10 cellular contexts compared by ENCODE assay signal in the genomic region with DNA sequence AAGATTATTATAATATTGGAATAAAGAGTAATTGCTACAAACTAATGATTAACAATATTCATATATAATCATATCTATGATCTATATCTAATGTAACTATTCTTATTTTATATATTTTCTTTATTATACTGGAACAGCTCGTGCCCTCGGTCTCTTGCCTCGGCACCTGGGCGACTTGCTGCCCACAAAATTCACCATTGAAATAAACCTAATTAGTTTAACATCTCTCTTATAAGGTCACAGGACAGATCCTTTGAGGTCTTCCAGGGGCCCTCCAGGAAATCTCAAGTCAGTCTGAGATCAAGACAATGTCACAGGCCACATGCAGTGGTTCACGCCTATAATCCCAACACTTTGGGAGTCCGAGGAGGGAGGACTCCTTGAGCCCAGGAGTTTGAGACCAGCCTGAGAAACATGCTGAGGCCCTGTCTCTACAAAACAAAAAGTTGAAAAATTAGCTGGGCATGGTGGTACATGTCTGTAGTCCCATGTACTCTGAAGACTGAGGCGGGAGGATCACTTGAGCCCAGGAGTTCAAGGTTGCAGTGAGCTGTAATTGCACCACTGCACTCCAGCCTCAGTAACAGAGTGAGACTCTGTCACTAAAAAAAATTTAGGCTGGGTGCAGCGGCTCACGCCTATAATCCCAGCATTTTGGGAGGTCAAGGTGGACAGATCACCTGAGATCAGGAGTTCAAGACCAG. TPM values are rescaled to one million over a fixed set of nuclear protein-coding genes. Genes with fewer than 3 reads are reported as not detected.
A peak's percentile ranks its signal among the peaks of the same experiment; 100 is the strongest.
DNase-seq lines count a peak whose midpoint lies in the region; ATAC-seq and TF ChIP-seq lines count a peak whose summit lies in the region.
"Had no signal": no experiment of that assay in that cellular context is flagged by ENCODE, and none has a peak within 500 bp of the region (broad histone marks: within the 10 kb centered on the region; RNA-seq: fewer than 3 reads in every experiment).

No MANE protein-coding gene starts in this region.

- H3K79me2 ChIP-seq in mesendoderm (ENCODE audit: control insufficient read depth, insufficient read depth, low read length), result no peaks in the 10 kb centered on the region

- H4K8ac ChIP-seq in mesendoderm (ENCODE audit: low read depth, low read length), result no peak overlapping the region

- H3K79me1 ChIP-seq in mesendoderm (ENCODE audit: low read length), result no peaks in the 10 kb centered on the region

- no peak overlapping the region for H3K4me2 ChIP-seq in mesendoderm (ENCODE audit: low read length)

- no peak overlapping the region for H3K23ac ChIP-seq in mesendoderm (ENCODE audit: low read length)

- H3K4me3 ChIP-seq in heart left ventricle, result peak overlapping the region in 2 of 12 donors; percentile 33 to 37
- H3K4me3 ChIP-seq in ascending aorta, result no peak overlapping the region
- H3K4me3 ChIP-seq in mucosa of descending colon, result no peak overlapping the region
- H3K4me3 ChIP-seq in transverse colon, result no peak overlapping the region
- H3K4me3 ChIP-seq in mesendoderm (ENCODE audit: low read length), result no peak overlapping the region

- no peak for ATAC-seq in heart left ventricle
- ATAC-seq in Right ventricle myocardium inferior, result no peak
- ATAC-seq in mucosa of descending colon, result no peak
- no peak for ATAC-seq in GM21390 (IDR thresholded peaks at IDR 0.05; ENCODE audit: unreplicated experiment)

- intact Hi-C loops in heart left ventricle (cut with DNase I) (no loop called here), Right ventricle myocardium inferior (cut with DNase I) (no loop called here), ascending aorta (cut with DNase I) (loop anchor here (2.0 kb wide), 1 partner anchor 37 kb away; no protein-coding TSS in a partner anchor), mucosa of descending colon (cut with DNase I, micrococcal nuclease) (no loop called here), transverse colon (cut with DNase I; ENCODE audit: low total_unique reads) (no loop called here)

- WGBS in heart left ventricle, 4 donors, result 76 to 87% (median 83%) methylated on average over 9 of the region's 9 CpGs
- WGBS in transverse colon (ENCODE audit: low coverage in 1 of 2), 2 donors, result 71 to 73% methylated on average over 4 to 9 of the region's 9 CpGs
- WGBS in mesendoderm (ENCODE audit: extremely low coverage, insufficient coverage, low lambda C conversion rate), result no CpG with 5 or more reads among the region's 9 CpGs

- in situ Hi-C loops in transverse colon (cut with MboI; ENCODE audit: low pct_ligation_motif_present in 1 of 4, low pct_unique_long_range_greater_than_20kb in 1 of 4, low sequenced_read_pairs in 3 of 4), result no loop called here

- no peak overlapping the region for H3K56ac ChIP-seq in mesendoderm (ENCODE audit: low read length)

- TF ChIP-seq CTCF in heart left ventricle (IDR thresholded peaks at IDR 0.05) (peak in 3 of 12 donors; percentile 5 to 27 (median 13)), ascending aorta (IDR thresholded peaks at IDR 0.05) (no peak), mucosa of descending colon (IDR thresholded peaks at IDR 0.05) (no peak), transverse colon (IDR thresholded peaks at IDR 0.05) (no peak)

- H3K27ac ChIP-seq in heart left ventricle (peak overlapping the region in 10 of 12 donors; percentile 21 to 94 (median 84)), ascending aorta (peak overlapping the region; percentile 96 to 98), transverse colon (peak overlapping the region; percentile 3 to 79 (median 47)), mesendoderm (ENCODE audit: low read depth, low read length) (no peak overlapping the region)
- H3K27ac ChIP-seq: epithelial cell of prostate had no signal

- H2BK120ac ChIP-seq in mesendoderm (ENCODE audit: low read depth, low read length), result no peak overlapping the region

- H3K4me1 ChIP-seq in heart left ventricle (peaks cover 4 to 72% (median 48%) of the 10 kb centered on the region in 12 donors), ascending aorta (peaks cover 18 to 43% of the 10 kb centered on the region in 2 donors), mucosa of descending colon (ENCODE audit: low read depth) (peaks cover 11% of the 10 kb centered on the region), transverse colon (peaks cover 18 to 38% (median 28%) of the 10 kb centered on the region in 4 donors), mesendoderm (ENCODE audit: control insufficient read depth, low read depth, low read length) (no peaks in the 10 kb centered on the region)

- no peak overlapping the region for H2BK15ac ChIP-seq in mesendoderm (replicated peaks; ENCODE audit: low read depth)

- no peak overlapping the region for H2AK5ac ChIP-seq in mesendoderm (ENCODE audit: low read length)

- no peak overlapping the region for H2BK5ac ChIP-seq in mesendoderm (ENCODE audit: low read length)

- H4K5ac ChIP-seq in mesendoderm (ENCODE audit: low read length), result no peak overlapping the region

- TF ChIP-seq POLR2A in heart left ventricle (IDR thresholded peaks at IDR 0.05) (no peak), transverse colon (IDR thresholded peaks at IDR 0.05) (no peak)

- H3K9me3 ChIP-seq in heart left ventricle, result no peaks in the 10 kb centered on the region
- H3K9me3 ChIP-seq in ascending aorta, result no peaks in the 10 kb centered on the region
- H3K9me3 ChIP-seq in mucosa of descending colon, result no peaks in the 10 kb centered on the region
- H3K9me3 ChIP-seq in transverse colon, result no peaks in the 10 kb centered on the region

- no peak overlapping the region for H3K18ac ChIP-seq in mesendoderm (ENCODE audit: low read length)

- no peaks in the 10 kb centered on the region for H3K27me3 ChIP-seq in heart left ventricle
- H3K27me3 ChIP-seq in ascending aorta, result no peaks in the 10 kb centered on the region
- H3K27me3 ChIP-seq in transverse colon, result no peaks in the 10 kb centered on the region
- H3K27me3 ChIP-seq in mesendoderm (ENCODE audit: insufficient read depth, low read length, poor library complexity), result no peaks in the 10 kb centered on the region

- no peak overlapping the region for H3K9ac ChIP-seq in mesendoderm (ENCODE audit: low read length)

- no peak for DNase-seq in heart left ventricle
- no peak for DNase-seq in Right ventricle myocardium inferior (ENCODE audit: missing footprints)
- DNase-seq in ascending aorta (ENCODE audit: low spot score in 2 of 2), result no peak
- DNase-seq in mucosa of descending colon, result peak in 2 of 3 donors; percentile 3 to 17
- no peak for DNase-seq in transverse colon
- DNase-seq in mesendoderm, result no peak
- no peak for DNase-seq in NCI-H82 (lab: John Stamatoyannopoulos, UW)
- DNase-seq: NCI-H1048 had no signal

- H3K4ac ChIP-seq in mesendoderm (ENCODE audit: low read depth, low read length), result no peak overlapping the region

- peaks cover 0 to 15% (median 3%) of the 10 kb centered on the region in 9 donors for H3K36me3 ChIP-seq in heart left ventricle
- no peaks in the 10 kb centered on the region for H3K36me3 ChIP-seq in ascending aorta
- H3K36me3 ChIP-seq in mucosa of descending colon (ENCODE audit: low read depth), result no peaks in the 10 kb centered on the region
- H3K36me3 ChIP-seq in transverse colon, result no peaks in the 10 kb centered on the region
- H3K36me3 ChIP-seq in mesendoderm (ENCODE audit: control insufficient read depth, insufficient read depth, low read length), result no peaks in the 10 kb centered on the region

- TF ChIP-seq EP300 in transverse colon (IDR thresholded peaks at IDR 0.05; ENCODE audit: low read depth), result no peak

RNA-seq across cellular contexts. Expression of a gene that starts 6.6 kb away (rescaled TPM):
- 10 to 100 TPM; 23.5 to 42.5 (median 33.5) TPM for total RNA-seq in heart left ventricle
- polyA plus RNA-seq in heart left ventricle, result 10 to 100 TPM; 23.4 to 60.2 TPM
- 40.9 TPM for total RNA-seq in Right ventricle myocardium inferior
- total RNA-seq in ascending aorta, result 46.0 TPM
- total RNA-seq in mucosa of descending colon, result 10 to 100 TPM; 20.9 to 23.6 (median 22.6) TPM
- 10 to 100 TPM; 12.1 to 28.9 (median 21.6) TPM for total RNA-seq in transverse colon
- polyA plus RNA-seq in mesendoderm (2013, experiment 1 of 2), result 20.1 TPM
- 22.6 TPM for polyA plus RNA-seq in mesendoderm (2013, experiment 2 of 2)

RNA-seq across cellular contexts. Expression of a gene that starts 6.6 kb away (rescaled TPM):
- 100 to 1,000 TPM in 8 of 9 donors, 10 to 100 TPM in 1; 69.7 to 195 (median 119) TPM for total RNA-seq in heart left ventricle
- 100 to 1,000 TPM in 1 of 2 donors, 10 to 100 TPM in 1; 84.7 to 249 TPM for polyA plus RNA-seq in heart left ventricle
- 104 TPM for total RNA-seq in Right ventricle myocardium inferior
- total RNA-seq in ascending aorta, result 150 TPM
- total RNA-seq in mucosa of descending colon, result 10 to 100 TPM; 61.2 to 88.7 (median 70.7) TPM
- 100 to 1,000 TPM in 1 of 4 donors, 10 to 100 TPM in 3; 58.5 to 103 (median 85.3) TPM for total RNA-seq in transverse colon
- 11.0 TPM for polyA plus RNA-seq in mesendoderm (2013, experiment 1 of 2)
- 10.7 TPM for polyA plus RNA-seq in mesendoderm (2013, experiment 2 of 2)

Comparison
In these comparisons a context has a peak if more than half of its experiments do, and no peak if none do; other contexts are left out.
1. DNase-seq: peak in mucosa of descending colon (2 of 3); none in heart left ventricle (0 of 5), Right ventricle myocardium inferior (single experiment), ascending aorta (0 of 2), transverse colon (single experiment), mesendoderm (single experiment) and NCI-H82 (single experiment).